ENCODE assay signal across 8 cellular contexts in genomic region chr12:110279976-110280783, GRCh38. TPM values are rescaled to one million over a fixed set of nuclear protein-coding genes. Genes with fewer than 3 reads are reported as not detected.
DNase-seq lines count a peak whose midpoint lies in the region; ATAC-seq, FAIRE-seq and TF ChIP-seq lines count a peak whose summit lies in the region.

No MANE protein-coding gene starts in this region.

- H3K4me3 Mint-ChIP-seq in IgD-negative memory B cell: peak overlapping the region; percentile 86 to 99 (median 96)
- H3K4me3 Mint-ChIP-seq in T-helper 2 cell treated with Interferon-gamma antibody and Interleukin-4, amounts not matched to agents 5 μg/mL and 100 μg/mL, for 36 hours: peak overlapping the region; percentile 85

- H3K9me3 Mint-ChIP-seq in IgD-negative memory B cell: no peaks in the 10 kb centered on the region
- H3K9me3 Mint-ChIP-seq in T-helper 2 cell treated with Interferon-gamma antibody and Interleukin-4, amounts not matched to agents 5 μg/mL and 100 μg/mL, for 36 hours: no peaks in the 10 kb centered on the region

- H3K4me3 ChIP-seq in bronchial epithelial cell (ENCODE audit: low read depth, low read length): peak overlapping the region; percentile 62
- peak overlapping the region; percentile 83 for H3K4me3 ChIP-seq in kidney epithelial cell (ENCODE audit: low read depth, low read length)

- peaks cover 31 to 36% (median 33%) of the 10 kb centered on the region in 3 donors for H3K4me1 Mint-ChIP-seq in IgD-negative memory B cell
- H3K4me1 Mint-ChIP-seq in T-helper 2 cell treated with Interferon-gamma antibody and Interleukin-4, amounts not matched to agents 5 μg/mL and 100 μg/mL, for 36 hours (ENCODE audit: low read depth): peaks cover 29% of the 10 kb centered on the region

- H3K36me3 Mint-ChIP-seq in IgD-negative memory B cell: peaks cover 4% of the 10 kb centered on the region
- peaks cover 30% of the 10 kb centered on the region for H3K36me3 Mint-ChIP-seq in T-helper 2 cell treated with Interferon-gamma antibody and Interleukin-4, amounts not matched to agents 5 μg/mL and 100 μg/mL, for 36 hours (ENCODE audit: low read depth)

- H3K27me3 Mint-ChIP-seq in IgD-negative memory B cell: no peaks in the 10 kb centered on the region
- H3K27me3 Mint-ChIP-seq in T-helper 2 cell treated with Interferon-gamma antibody and Interleukin-4, amounts not matched to agents 5 μg/mL and 100 μg/mL, for 36 hours (ENCODE audit: low read depth): peaks cover 4% of the 10 kb centered on the region

- H3K27me3 ChIP-seq in bronchial epithelial cell (ENCODE audit: control insufficient read depth, insufficient read depth, low read length): no peaks in the 10 kb centered on the region
- H3K27me3 ChIP-seq in kidney epithelial cell (ENCODE audit: control insufficient read depth, insufficient read depth, low read length): no peaks in the 10 kb centered on the region

- peak; percentile 4 for TF ChIP-seq CTCF in bronchial epithelial cell (IDR thresholded peaks at IDR 0.05; ENCODE audit: insufficient read depth, low read length, severe bottlenecking)
- no peak for TF ChIP-seq CTCF in kidney epithelial cell (IDR thresholded peaks at IDR 0.05; ENCODE audit: insufficient read depth, low read length, poor library complexity, severe bottlenecking)

- peaks cover 1% of the 10 kb centered on the region for H3K36me3 ChIP-seq in bronchial epithelial cell (ENCODE audit: control insufficient read depth, insufficient read depth, low read length)
- no peaks in the 10 kb centered on the region for H3K36me3 ChIP-seq in kidney epithelial cell (ENCODE audit: control insufficient read depth, insufficient read depth, low read length)

- H3K27ac Mint-ChIP-seq in IgD-negative memory B cell: peak overlapping the region; percentile 90 to 98 (median 92)
- H3K27ac Mint-ChIP-seq in T-helper 2 cell treated with Interferon-gamma antibody and Interleukin-4, amounts not matched to agents 5 μg/mL and 100 μg/mL, for 36 hours: peak overlapping the region; percentile 86

- peak; percentile 3 for ATAC-seq in GM19467 (IDR thresholded peaks at IDR 0.05; ENCODE audit: unreplicated experiment)

- peak; percentile 64 for DNase-seq in CD1c-positive myeloid dendritic cell (ENCODE audit: extremely low spot score)
- DNase-seq in T-helper 2 cell treated with Interferon-gamma antibody and Interleukin-4, amounts not matched to agents 5 μg/mL and 100 μg/mL, for 36 hours (ENCODE audit: low spot score): peak; percentile 32
- DNase-seq in bronchial epithelial cell (ENCODE audit: low read depth): peak; percentile 66
- no peak for DNase-seq in kidney epithelial cell (ENCODE audit: low read depth)
- peak; percentile 18 to 25 for DNase-seq in stimulated activated CD4-positive, alpha-beta T cell treated with anti-CD3 and anti-CD28 coated beads, Interleukin-15, amount 100 ng/mL, for 48 hours (ENCODE audit: low read depth in 2 of 2)
- no peak for DNase-seq in middle frontal gyrus (ENCODE audit: extremely low spot score, low spot score)

- FAIRE-seq in bronchial epithelial cell (lab: Jason Lieb, UNC): no peak

RNA-seq across cellular contexts. Expression of gene ATP2A2, which starts 0.9 kb away (rescaled TPM):
- polyA plus RNA-seq in IgD-negative memory B cell: 3.5 TPM
- 125 and 173 TPM in 2 replicates for total RNA-seq in bronchial epithelial cell
- total RNA-seq in kidney epithelial cell: 128 and 143 TPM in 2 replicates

Comparison
In these comparisons a context has a peak if more than half of its experiments do, and no peak if none do; other contexts are left out.
1. DNase-seq: peak in CD1c-positive myeloid dendritic cell (single experiment), T-helper 2 cell treated with Interferon-gamma antibody and Interleukin-4, amounts not matched to agents 5 μg/mL and 100 μg/mL, for 36 hours (single experiment), bronchial epithelial cell (single experiment) and stimulated activated CD4-positive, alpha-beta T cell treated with anti-CD3 and anti-CD28 coated beads, Interleukin-15, amount 100 ng/mL, for 48 hours (2 of 2); none in kidney epithelial cell (single experiment) and middle frontal gyrus (single experiment).